Comparison of ENCODE assay signal across 8 cellular contexts in the genomic region with DNA sequence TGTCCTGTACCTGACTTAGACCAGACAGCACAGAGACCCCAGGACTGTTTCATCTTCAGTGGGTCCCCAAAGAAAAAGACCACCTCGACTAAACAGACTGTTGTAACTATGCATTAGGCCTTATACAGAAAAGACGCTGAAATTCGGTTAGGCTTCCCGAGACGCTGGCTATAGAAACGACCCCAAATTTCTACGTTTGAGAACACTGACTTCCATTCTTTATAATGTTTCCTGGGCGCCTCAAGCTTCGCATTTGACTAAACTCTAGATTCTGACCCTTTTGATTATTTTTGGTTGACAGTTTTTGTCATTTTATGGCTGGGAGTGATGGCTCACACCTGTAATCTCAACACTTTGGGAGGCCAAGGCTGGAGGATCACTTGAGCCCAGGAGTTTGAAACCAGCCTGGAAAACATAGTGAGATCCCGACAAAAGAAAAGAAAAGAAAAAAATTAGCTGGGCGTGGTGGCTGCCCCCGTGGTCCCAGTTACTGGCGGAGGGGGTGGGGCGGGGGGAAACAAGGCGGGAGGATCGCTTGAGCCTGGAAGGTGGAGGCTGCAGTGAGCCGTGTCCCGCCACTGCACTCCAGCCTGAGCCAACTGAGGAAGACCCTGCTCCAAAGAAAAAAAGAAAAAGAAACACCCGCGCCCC. TPM values are rescaled to one million over a fixed set of nuclear protein-coding genes. Genes with fewer than 3 reads are reported as not detected.
DNase-seq lines count a peak whose midpoint lies in the region; ATAC-seq lines count a peak whose summit lies in the region.

No MANE protein-coding gene starts in this region.

- H3K27me3 Mint-ChIP-seq in activated T-helper 1 cell treated with anti-CD3 and anti-CD28 coated beads, Interleukin-12 subunit alpha, Interleukin-12 subunit beta, Interleukin-2, Interleukin-4 antibody, amounts not matched to agents 30 ng/mL and 10 ng/mL and 1 ng/mL, durations not matched to agents 14 hours and 24 hours and 36 hours (ENCODE audit: insufficient read depth): no peaks in the 10 kb centered on the region
- H3K27me3 Mint-ChIP-seq in stimulated activated memory B cell treated with anti-CD40 and anti-IgM and Interleukin-4, amounts not matched to agents 10 μg/mL and 1 μg/mL and 100 μg/mL, for 72 hours: no peaks in the 10 kb centered on the region

- peaks cover 17% of the 10 kb centered on the region for H3K36me3 Mint-ChIP-seq in activated T-helper 1 cell treated with anti-CD3 and anti-CD28 coated beads, Interleukin-12 subunit alpha, Interleukin-12 subunit beta, Interleukin-2, Interleukin-4 antibody, amounts not matched to agents 30 ng/mL and 10 ng/mL and 1 ng/mL, durations not matched to agents 14 hours and 24 hours and 36 hours (ENCODE audit: low read depth)
- H3K36me3 Mint-ChIP-seq in stimulated activated memory B cell treated with anti-CD40 and anti-IgM and Interleukin-4, amounts not matched to agents 10 μg/mL and 1 μg/mL and 100 μg/mL, for 72 hours: peaks cover 6% of the 10 kb centered on the region

- H3K9me3 Mint-ChIP-seq in activated T-helper 1 cell treated with anti-CD3 and anti-CD28 coated beads, Interleukin-12 subunit alpha, Interleukin-12 subunit beta, Interleukin-2, Interleukin-4 antibody, amounts not matched to agents 30 ng/mL and 10 ng/mL and 1 ng/mL, durations not matched to agents 14 hours and 24 hours and 36 hours: no peaks in the 10 kb centered on the region
- no peaks in the 10 kb centered on the region for H3K9me3 Mint-ChIP-seq in stimulated activated memory B cell treated with anti-CD40 and anti-IgM and Interleukin-4, amounts not matched to agents 10 μg/mL and 1 μg/mL and 100 μg/mL, for 72 hours

- intact Hi-C loops in activated T-helper 1 cell treated with anti-CD3 and anti-CD28 coated beads, Interleukin-12 subunit alpha, Interleukin-12 subunit beta, Interleukin-2, Interleukin-4 antibody, amounts not matched to agents 30 ng/mL and 10 ng/mL and 1 ng/mL, durations not matched to agents 14 hours and 24 hours and 36 hours (cut with micrococcal nuclease): loop anchor here (5.0 kb wide), 4 partner anchors 144 to 911 kb away; a partner anchor contains a TSS

- peak overlapping the region; percentile 91 for H3K4me3 Mint-ChIP-seq in activated T-helper 1 cell treated with anti-CD3 and anti-CD28 coated beads, Interleukin-12 subunit alpha, Interleukin-12 subunit beta, Interleukin-2, Interleukin-4 antibody, amounts not matched to agents 30 ng/mL and 10 ng/mL and 1 ng/mL, durations not matched to agents 14 hours and 24 hours and 36 hours
- peak overlapping the region; percentile 81 for H3K4me3 Mint-ChIP-seq in stimulated activated memory B cell treated with anti-CD40 and anti-IgM and Interleukin-4, amounts not matched to agents 10 μg/mL and 1 μg/mL and 100 μg/mL, for 72 hours

- peak overlapping the region; percentile 91 for H3K27ac Mint-ChIP-seq in activated T-helper 1 cell treated with anti-CD3 and anti-CD28 coated beads, Interleukin-12 subunit alpha, Interleukin-12 subunit beta, Interleukin-2, Interleukin-4 antibody, amounts not matched to agents 30 ng/mL and 10 ng/mL and 1 ng/mL, durations not matched to agents 14 hours and 24 hours and 36 hours
- peak overlapping the region; percentile 92 for H3K27ac Mint-ChIP-seq in stimulated activated memory B cell treated with anti-CD40 and anti-IgM and Interleukin-4, amounts not matched to agents 10 μg/mL and 1 μg/mL and 100 μg/mL, for 72 hours

- no peak for ATAC-seq in stimulated activated memory B cell treated with anti-CD40 and anti-IgM and Interleukin-4, amounts not matched to agents 10 μg/mL and 1 μg/mL and 100 μg/mL, for 72 hours
- ATAC-seq in HG02571 (IDR thresholded peaks at IDR 0.05; ENCODE audit: unreplicated experiment): no peak

- peak overlapping the region; percentile 83 for H3K4me3 ChIP-seq in iPS-11a (ENCODE audit: low read depth, low read length)

- peaks cover 42% of the 10 kb centered on the region for H3K4me1 Mint-ChIP-seq in activated T-helper 1 cell treated with anti-CD3 and anti-CD28 coated beads, Interleukin-12 subunit alpha, Interleukin-12 subunit beta, Interleukin-2, Interleukin-4 antibody, amounts not matched to agents 30 ng/mL and 10 ng/mL and 1 ng/mL, durations not matched to agents 14 hours and 24 hours and 36 hours (ENCODE audit: low read depth)
- H3K4me1 Mint-ChIP-seq in stimulated activated memory B cell treated with anti-CD40 and anti-IgM and Interleukin-4, amounts not matched to agents 10 μg/mL and 1 μg/mL and 100 μg/mL, for 72 hours: peaks cover 39% of the 10 kb centered on the region

- DNase-seq in HK-2 (ENCODE audit: unreplicated experiment) (peak; percentile 26), GM19238 (ENCODE audit: insufficient read length, low spot score) (no peak), NCI-H69 (lab: John Stamatoyannopoulos, UW) (no peak), NCI-H526 treated with DMSO at 0.1 percent for 48 hours (lab: John Stamatoyannopoulos, UW) (no peak)
- no peak for DNase-seq in activated T-helper 1 cell treated with anti-CD3 and anti-CD28 coated beads, Interleukin-12 subunit alpha, Interleukin-12 subunit beta, Interleukin-2, Interleukin-4 antibody, amounts not matched to agents 30 ng/mL and 10 ng/mL and 1 ng/mL, durations not matched to agents 14 hours and 24 hours and 36 hours (ENCODE audit: low spot score)

RNA-seq across cellular contexts. Expression of a gene that starts 0.9 kb away (rescaled TPM):
- 85.5 and 95.3 TPM in 2 replicates for total RNA-seq in activated T-helper 1 cell treated with anti-CD3 and anti-CD28 coated beads, Interleukin-12 subunit alpha, Interleukin-12 subunit beta, Interleukin-2, Interleukin-4 antibody, amounts not matched to agents 30 ng/mL and 10 ng/mL and 1 ng/mL, durations not matched to agents 14 hours and 24 hours and 36 hours
